8 cellular contexts compared by ENCODE assay signal in genomic region chr5:28344803-28345433, GRCh38.
DNase-seq lines count a peak whose midpoint lies in the region; ATAC-seq, FAIRE-seq and TF ChIP-seq lines count a peak whose summit lies in the region.

No MANE protein-coding gene starts in this region.

- no peaks in the 10 kb centered on the region for H3K27me3 ChIP-seq in GM06990 (replicated peaks; ENCODE audit: control insufficient read depth, insufficient read depth, low read length)
- H3K27me3 ChIP-seq in Karpas-422 (ENCODE audit: low read length), result no peaks in the 10 kb centered on the region
- H3K27me3 ChIP-seq in small intestine (ENCODE audit: control insufficient read depth in 2 of 2, insufficient read depth in 2 of 2, low read length in 2 of 2), result no peaks in the 10 kb centered on the region

- intact Hi-C loops in activated naive CD4-positive, alpha-beta T cell treated with anti-CD3 and anti-CD28 coated beads for 36 hours (cut with micrococcal nuclease), result loop anchor here (5.0 kb wide), 1 partner anchor 422 kb away; no protein-coding TSS in a partner anchor

- no peaks in the 10 kb centered on the region for H4K20me1 ChIP-seq in Karpas-422 (ENCODE audit: insufficient read depth, low read depth, low read length)

- no peak for FAIRE-seq in small intestine (lab: Jason Lieb, UNC)

- DNase-seq in GM06990 (ENCODE audit: extremely low read depth, insufficient read length) (no peak), Karpas-422 (peak; percentile 86), SKM-1 treated with dmso at 0.1 percent for 144 hours (lab: John Stamatoyannopoulos, UW; ENCODE audit: unreplicated experiment) (peak; percentile 54), kidney glomerular epithelial cell (lab: John Stamatoyannopoulos, UW) (peak; percentile 26), NCI-H1436 (lab: John Stamatoyannopoulos, UW) (no peak), small intestine (no peak)
- DNase-seq in activated naive CD4-positive, alpha-beta T cell treated with anti-CD3 and anti-CD28 coated beads for 36 hours, result no peak

- H3K27ac Mint-ChIP-seq in activated naive CD4-positive, alpha-beta T cell treated with anti-CD3 and anti-CD28 coated beads for 36 hours, result no peak overlapping the region

- H3K4me1 Mint-ChIP-seq in activated naive CD4-positive, alpha-beta T cell treated with anti-CD3 and anti-CD28 coated beads for 36 hours (ENCODE audit: low read depth), result no peaks in the 10 kb centered on the region

- no peak overlapping the region for H3K4me3 Mint-ChIP-seq in activated naive CD4-positive, alpha-beta T cell treated with anti-CD3 and anti-CD28 coated beads for 36 hours

- H3K9ac ChIP-seq in Karpas-422 (ENCODE audit: low read length), result no peak overlapping the region

- H3K4me3 ChIP-seq in GM06990 (replicated peaks; ENCODE audit: low read depth, low read length), result no peak overlapping the region
- H3K4me3 ChIP-seq in Karpas-422 (ENCODE audit: low read length), result no peak overlapping the region
- no peak overlapping the region for H3K4me3 ChIP-seq in small intestine (ENCODE audit: low read depth in 1 of 2, low read length in 2 of 2)

- H3K27ac ChIP-seq in Karpas-422 (ENCODE audit: low read length), result no peak overlapping the region
- H3K27ac ChIP-seq in small intestine (ENCODE audit: low read depth in 1 of 2, low read length in 1 of 2), result no peak overlapping the region

- no peak overlapping the region for H2AFZ ChIP-seq in Karpas-422 (ENCODE audit: low read length)

- H3K4me1 ChIP-seq in Karpas-422 (ENCODE audit: low read length), result no peaks in the 10 kb centered on the region
- H3K4me1 ChIP-seq in small intestine (ENCODE audit: control insufficient read depth in 2 of 2, insufficient read depth in 1 of 2, low read depth in 1 of 2, low read length in 1 of 2), result no peaks in the 10 kb centered on the region

- TF ChIP-seq CTCF in GM06990 (IDR thresholded peaks at IDR 0.05; ENCODE audit: insufficient read depth, low read length, poor library complexity, severe bottlenecking), result peak; percentile 12

- no peaks in the 10 kb centered on the region for H3K9me2 ChIP-seq in Karpas-422 (replicated peaks; ENCODE audit: insufficient read depth, low read length)

- CTCF ChIA-PET in activated naive CD4-positive, alpha-beta T cell treated with anti-CD3 and anti-CD28 coated beads for 36 hours (lab: Charles Lee), result no interaction called here

- no peaks in the 10 kb centered on the region for H3K36me3 ChIP-seq in GM06990 (ENCODE audit: control insufficient read depth, insufficient read depth, low read length)
- no peaks in the 10 kb centered on the region for H3K36me3 ChIP-seq in Karpas-422 (ENCODE audit: insufficient read depth, low read length)
- no peaks in the 10 kb centered on the region for H3K36me3 ChIP-seq in small intestine (ENCODE audit: control insufficient read depth in 2 of 2, insufficient read depth in 2 of 2, low read length in 2 of 2)

- no peaks in the 10 kb centered on the region for H3K79me2 ChIP-seq in Karpas-422 (ENCODE audit: low read length)

- no peak overlapping the region for H3K4me2 ChIP-seq in Karpas-422 (ENCODE audit: low read depth, low read length, poor library complexity, severe bottlenecking)

- H3K9me3 ChIP-seq in Karpas-422 (ENCODE audit: low read length), result peaks cover 6% of the 10 kb centered on the region
- peaks cover 2% of the 10 kb centered on the region for H3K9me3 ChIP-seq in small intestine (ENCODE audit: control insufficient read depth, low read depth)

- H3K36me3 Mint-ChIP-seq in activated naive CD4-positive, alpha-beta T cell treated with anti-CD3 and anti-CD28 coated beads for 36 hours (ENCODE audit: low read depth), result no peaks in the 10 kb centered on the region

- H3K9me3 Mint-ChIP-seq in activated naive CD4-positive, alpha-beta T cell treated with anti-CD3 and anti-CD28 coated beads for 36 hours, result peaks cover 10% of the 10 kb centered on the region

- no peak for ATAC-seq in HG03175 (IDR thresholded peaks at IDR 0.05; ENCODE audit: unreplicated experiment)

- WGBS in small intestine, 3 donors, result 25 to 44% (median 43%) methylated on average over 5 of the region's 5 CpGs

- no peaks in the 10 kb centered on the region for H3K27me3 Mint-ChIP-seq in activated naive CD4-positive, alpha-beta T cell treated with anti-CD3 and anti-CD28 coated beads for 36 hours (ENCODE audit: low read depth)

Comparison
In these comparisons a context has a peak if more than half of its experiments do, and no peak if none do; other contexts are left out.
1. DNase-seq: peak in Karpas-422 (single experiment), SKM-1 treated with dmso at 0.1 percent for 144 hours (single experiment) and kidney glomerular epithelial cell (single experiment); none in GM06990 (single experiment), NCI-H1436 (single experiment), activated naive CD4-positive, alpha-beta T cell treated with anti-CD3 and anti-CD28 coated beads for 36 hours (single experiment) and small intestine (single experiment).